Comparison of ENCODE assay signal across 1 cellular context in genomic region chr11:123707606-123708205, GRCh38.
TF ChIP-seq lines count a peak whose summit lies in the region.

No MANE protein-coding gene starts in this region.

TF ChIP-seq in HepG2, 621 proteins besides CTCF, POLR2A, EP300 and RAD21:
- TF ChIP-seq PAWR (CRISPR knock-in tag; IDR thresholded peaks at IDR 0.05; ENCODE audit: borderline replicate concordance), result no peak
- no peak for TF ChIP-seq ZMAT5 (CRISPR knock-in tag; IDR thresholded peaks at IDR 0.05; ENCODE audit: borderline replicate concordance, low read depth)
- no peak for TF ChIP-seq E2F1 (CRISPR knock-in tag; IDR thresholded peaks at IDR 0.05)
- peak; percentile 100 for TF ChIP-seq ZNF576 (CRISPR knock-in tag; IDR thresholded peaks at IDR 0.05)
- TF ChIP-seq ZSCAN12 (CRISPR knock-in tag; IDR thresholded peaks at IDR 0.05), result no peak
- TF ChIP-seq TEAD3 (CRISPR knock-in tag; optimal IDR thresholded peaks at IDR 0.05; ENCODE audit: borderline replicate concordance), result no peak
- TF ChIP-seq STAG1 (CRISPR knock-in tag; IDR thresholded peaks at IDR 0.05), result peak; percentile 78
- TF ChIP-seq SMC3 (IDR thresholded peaks at IDR 0.05; ENCODE audit: low read length), result peak; percentile 80
- TF ChIP-seq NR2F2 (IDR thresholded peaks at IDR 0.05; ENCODE audit: borderline replicate concordance, low read depth), result no peak
- TF ChIP-seq REPIN1 (CRISPR knock-in tag; IDR thresholded peaks at IDR 0.05; ENCODE audit: borderline replicate concordance, low read depth), result no peak
